ENCODE assay signal across 19 cellular contexts in the genomic region with DNA sequence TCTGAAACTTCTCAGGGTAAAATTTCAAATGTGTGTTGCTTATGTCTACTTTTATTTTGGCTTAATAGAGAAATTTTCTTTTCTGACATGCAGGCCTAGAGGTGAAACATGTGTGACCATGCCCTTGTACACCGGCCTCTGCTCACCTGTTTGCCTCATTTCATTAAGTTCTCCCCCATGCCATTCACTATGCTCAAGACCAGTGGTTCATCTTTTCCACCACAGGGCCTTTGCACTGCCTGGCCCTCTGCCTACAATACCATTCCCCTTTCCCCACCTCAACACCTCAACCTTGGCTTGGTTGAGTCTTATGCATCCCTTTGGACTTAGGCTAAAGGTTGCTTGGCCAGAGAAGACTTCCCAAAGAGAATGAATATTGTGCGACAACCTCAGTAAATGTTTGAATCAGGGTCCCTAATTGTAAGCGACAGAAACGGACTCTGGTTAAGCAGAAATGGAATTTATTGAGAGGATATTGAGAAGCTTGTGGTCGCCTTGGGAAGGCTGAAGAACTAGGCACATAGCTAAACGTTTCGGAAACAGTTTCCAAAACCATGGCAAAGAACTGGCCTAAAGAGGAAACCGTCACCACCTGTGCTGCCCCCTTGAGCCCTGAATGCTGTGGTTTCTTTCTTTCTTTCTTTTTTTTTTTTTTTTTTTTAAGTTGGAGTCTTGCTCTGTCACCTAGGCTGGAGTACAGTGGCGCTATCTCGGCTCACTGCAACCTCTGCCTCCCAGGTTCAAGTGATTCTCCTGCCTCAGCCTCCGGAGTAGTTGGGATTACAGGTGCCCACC.
"Had no signal": no experiment of that assay in that cellular context is flagged by ENCODE, and none has a peak within 500 bp of the region (broad histone marks: within the 10 kb centered on the region; RNA-seq: fewer than 3 reads in every experiment).

No MANE protein-coding gene starts in this region.

- H3K9me3 ChIP-seq: ovary, testis had no signal

- H3K27me3 ChIP-seq: ovary, testis had no signal

- H3K27ac ChIP-seq: coronary artery, ovary, testis had no signal

- DNase-seq: activated CD4-positive, alpha-beta T cell treated with anti-CD3 and anti-CD28 coated beads, Interleukin-2, amount 10 ng/mL, durations not matched to agents 7 days and 5 days; activated CD8-positive, alpha-beta T cell treated with anti-CD3 and anti-CD28 coated beads, Interleukin-2, amount 10 ng/mL, durations not matched to agents 7 days and 5 days; activated naive CD4-positive, alpha-beta T cell treated with anti-CD3 and anti-CD28 coated beads, Interleukin-2, amount 10 ng/mL, durations not matched to agents 7 days and 5 days; activated naive CD8-positive, alpha-beta T cell treated with anti-CD3 and anti-CD28 coated beads, Interleukin-2, amount 50 U/mL, for 24 hours; activated T-cell treated with anti-CD3 and anti-CD28 coated beads, Interleukin-2, amount 50 U/mL, for 24 hours; aorta; naive thymus-derived CD4-positive, alpha-beta T cell; ovary; stimulated activated CD4-positive, alpha-beta T cell treated with anti-CD3 and anti-CD28 coated beads, Interleukin-4, amount 100 ng/mL, for 24 hours; T-helper 1 cell; T1000; testis had no signal

- ATAC-seq: activated CD8-positive, alpha-beta T cell treated with anti-CD3 and anti-CD28 coated beads, Interleukin-2, amount 10 ng/mL, durations not matched to agents 7 days and 5 days; activated naive CD8-positive, alpha-beta T cell treated with anti-CD3 and anti-CD28 coated beads, Interleukin-2, amount 50 U/mL, for 24 hours; esophagus mucosa; naive thymus-derived CD4-positive, alpha-beta T cell; sciatic nerve; stimulated activated memory B cell treated with anti-CD40 and anti-IgM and Interleukin-4, amounts not matched to agents 10 μg/mL and 1 μg/mL and 100 μg/mL, for 72 hours had no signal

- H3K4me1 Mint-ChIP-seq: activated CD4-positive, alpha-beta T cell treated with anti-CD3 and anti-CD28 coated beads, Interleukin-2, amount 10 ng/mL, durations not matched to agents 7 days and 5 days; activated naive CD4-positive, alpha-beta T cell treated with anti-CD3 and anti-CD28 coated beads, Interleukin-2, amount 10 ng/mL, durations not matched to agents 7 days and 5 days; activated naive CD8-positive, alpha-beta T cell treated with anti-CD3 and anti-CD28 coated beads, Interleukin-2, amount 50 U/mL, for 24 hours; central memory CD8-positive, alpha-beta T cell; memory B cell; naive thymus-derived CD4-positive, alpha-beta T cell; stimulated activated memory B cell treated with anti-CD40 and anti-IgM and Interleukin-4, amounts not matched to agents 10 μg/mL and 1 μg/mL and 100 μg/mL, for 72 hours had no signal

- H3K4me3 Mint-ChIP-seq: activated CD4-positive, alpha-beta T cell treated with anti-CD3 and anti-CD28 coated beads, Interleukin-2, amount 10 ng/mL, durations not matched to agents 7 days and 5 days; activated CD8-positive, alpha-beta T cell treated with anti-CD3 and anti-CD28 coated beads, Interleukin-2, amount 10 ng/mL, durations not matched to agents 7 days and 5 days; activated naive CD4-positive, alpha-beta T cell treated with anti-CD3 and anti-CD28 coated beads, Interleukin-2, amount 10 ng/mL, durations not matched to agents 7 days and 5 days; activated naive CD8-positive, alpha-beta T cell treated with anti-CD3 and anti-CD28 coated beads, Interleukin-2, amount 50 U/mL, for 24 hours; activated T-cell treated with anti-CD3 and anti-CD28 coated beads, Interleukin-2, amount 50 U/mL, for 24 hours; central memory CD8-positive, alpha-beta T cell; memory B cell; naive thymus-derived CD4-positive, alpha-beta T cell; stimulated activated memory B cell treated with anti-CD40 and anti-IgM and Interleukin-4, amounts not matched to agents 10 μg/mL and 1 μg/mL and 100 μg/mL, for 72 hours had no signal

- H3K27ac Mint-ChIP-seq: activated CD4-positive, alpha-beta T cell treated with anti-CD3 and anti-CD28 coated beads, Interleukin-2, amount 10 ng/mL, durations not matched to agents 7 days and 5 days; activated CD8-positive, alpha-beta T cell treated with anti-CD3 and anti-CD28 coated beads, Interleukin-2, amount 10 ng/mL, durations not matched to agents 7 days and 5 days; activated naive CD4-positive, alpha-beta T cell treated with anti-CD3 and anti-CD28 coated beads, Interleukin-2, amount 10 ng/mL, durations not matched to agents 7 days and 5 days; activated naive CD8-positive, alpha-beta T cell treated with anti-CD3 and anti-CD28 coated beads, Interleukin-2, amount 50 U/mL, for 24 hours; activated T-cell treated with anti-CD3 and anti-CD28 coated beads, Interleukin-2, amount 50 U/mL, for 24 hours; memory B cell; naive thymus-derived CD4-positive, alpha-beta T cell; stimulated activated memory B cell treated with anti-CD40 and anti-IgM and Interleukin-4, amounts not matched to agents 10 μg/mL and 1 μg/mL and 100 μg/mL, for 72 hours had no signal

- H3K4me1 ChIP-seq: testis had no signal

- H3K27me3 Mint-ChIP-seq: activated naive CD4-positive, alpha-beta T cell treated with anti-CD3 and anti-CD28 coated beads, Interleukin-2, amount 10 ng/mL, durations not matched to agents 7 days and 5 days; activated naive CD8-positive, alpha-beta T cell treated with anti-CD3 and anti-CD28 coated beads, Interleukin-2, amount 50 U/mL, for 24 hours; activated T-cell treated with anti-CD3 and anti-CD28 coated beads, Interleukin-2, amount 50 U/mL, for 24 hours; central memory CD8-positive, alpha-beta T cell; memory B cell; stimulated activated memory B cell treated with anti-CD40 and anti-IgM and Interleukin-4, amounts not matched to agents 10 μg/mL and 1 μg/mL and 100 μg/mL, for 72 hours had no signal

- H3K9me3 Mint-ChIP-seq: activated CD4-positive, alpha-beta T cell treated with anti-CD3 and anti-CD28 coated beads, Interleukin-2, amount 10 ng/mL, durations not matched to agents 7 days and 5 days; activated naive CD4-positive, alpha-beta T cell treated with anti-CD3 and anti-CD28 coated beads, Interleukin-2, amount 10 ng/mL, durations not matched to agents 7 days and 5 days; activated naive CD8-positive, alpha-beta T cell treated with anti-CD3 and anti-CD28 coated beads, Interleukin-2, amount 50 U/mL, for 24 hours; activated T-cell treated with anti-CD3 and anti-CD28 coated beads, Interleukin-2, amount 50 U/mL, for 24 hours; central memory CD8-positive, alpha-beta T cell; memory B cell; naive thymus-derived CD4-positive, alpha-beta T cell; stimulated activated memory B cell treated with anti-CD40 and anti-IgM and Interleukin-4, amounts not matched to agents 10 μg/mL and 1 μg/mL and 100 μg/mL, for 72 hours had no signal

- H3K4me2 ChIP-seq: smooth muscle cell had no signal

- H3K36me3 ChIP-seq: ovary had no signal

- H3K36me3 Mint-ChIP-seq: activated naive CD4-positive, alpha-beta T cell treated with anti-CD3 and anti-CD28 coated beads, Interleukin-2, amount 10 ng/mL, durations not matched to agents 7 days and 5 days; memory B cell; naive thymus-derived CD4-positive, alpha-beta T cell; stimulated activated memory B cell treated with anti-CD40 and anti-IgM and Interleukin-4, amounts not matched to agents 10 μg/mL and 1 μg/mL and 100 μg/mL, for 72 hours had no signal

- H3K4me3 ChIP-seq: coronary artery, ovary, smooth muscle cell, testis had no signal
